Comparison of ENCODE assay signal across 1 cellular context in the genomic region with DNA sequence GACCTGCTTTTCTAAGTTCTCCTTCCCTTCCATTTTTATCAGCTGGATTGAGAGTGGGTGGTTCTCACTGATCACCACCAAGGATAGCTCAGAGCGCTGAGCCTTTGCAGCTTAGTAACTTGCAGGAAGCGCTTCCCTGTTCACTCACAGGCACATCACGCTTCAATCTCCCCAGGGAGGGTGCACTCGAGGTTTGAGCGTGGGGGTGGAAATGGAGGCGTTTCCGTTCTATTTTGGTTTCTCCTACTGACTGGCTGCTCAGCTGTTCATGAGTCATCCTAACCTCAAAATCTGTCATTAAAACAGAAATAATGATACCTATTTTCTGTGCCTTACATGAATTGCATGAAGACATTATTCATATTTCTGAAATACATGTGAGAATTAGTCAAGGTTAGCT.
TF ChIP-seq lines count a peak whose summit lies in the region.

No MANE protein-coding gene starts in this region.

TF ChIP-seq in K562, 482 proteins besides CTCF, POLR2A, EP300 and RAD21 (continued from another document and continues in another):
- TF ChIP-seq, protein P1, sequence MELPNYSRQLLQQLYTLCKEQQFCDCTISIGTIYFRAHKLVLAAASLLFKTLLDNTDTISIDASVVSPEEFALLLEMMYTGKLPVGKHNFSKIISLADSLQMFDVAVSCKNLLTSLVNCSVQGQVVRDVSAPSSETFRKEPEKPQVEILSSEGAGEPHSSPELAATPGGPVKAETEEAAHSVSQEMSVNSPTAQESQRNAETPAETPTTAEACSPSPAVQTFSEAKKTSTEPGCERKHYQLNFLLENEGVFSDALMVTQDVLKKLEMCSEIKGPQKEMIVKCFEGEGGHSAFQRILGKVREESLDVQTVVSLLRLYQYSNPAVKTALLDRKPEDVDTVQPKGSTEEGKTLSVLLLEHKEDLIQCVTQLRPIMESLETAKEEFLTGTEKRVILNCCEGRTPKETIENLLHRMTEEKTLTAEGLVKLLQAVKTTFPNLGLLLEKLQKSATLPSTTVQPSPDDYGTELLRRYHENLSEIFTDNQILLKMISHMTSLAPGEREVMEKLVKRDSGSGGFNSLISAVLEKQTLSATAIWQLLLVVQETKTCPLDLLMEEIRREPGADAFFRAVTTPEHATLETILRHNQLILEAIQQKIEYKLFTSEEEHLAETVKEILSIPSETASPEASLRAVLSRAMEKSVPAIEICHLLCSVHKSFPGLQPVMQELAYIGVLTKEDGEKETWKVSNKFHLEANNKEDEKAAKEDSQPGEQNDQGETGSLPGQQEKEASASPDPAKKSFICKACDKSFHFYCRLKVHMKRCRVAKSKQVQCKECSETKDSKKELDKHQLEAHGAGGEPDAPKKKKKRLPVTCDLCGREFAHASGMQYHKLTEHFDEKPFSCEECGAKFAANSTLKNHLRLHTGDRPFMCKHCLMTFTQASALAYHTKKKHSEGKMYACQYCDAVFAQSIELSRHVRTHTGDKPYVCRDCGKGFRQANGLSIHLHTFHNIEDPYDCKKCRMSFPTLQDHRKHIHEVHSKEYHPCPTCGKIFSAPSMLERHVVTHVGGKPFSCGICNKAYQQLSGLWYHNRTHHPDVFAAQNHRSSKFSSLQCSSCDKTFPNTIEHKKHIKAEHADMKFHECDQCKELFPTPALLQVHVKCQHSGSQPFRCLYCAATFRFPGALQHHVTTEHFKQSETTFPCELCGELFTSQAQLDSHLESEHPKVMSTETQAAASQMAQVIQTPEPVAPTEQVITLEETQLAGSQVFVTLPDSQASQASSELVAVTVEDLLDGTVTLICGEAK (IDR thresholded peaks at IDR 0.05) = no peak
- TF ChIP-seq, protein P1 (CRISPR knock-in tag; IDR thresholded peaks at IDR 0.05) = no peak
- TF ChIP-seq PHB2 (IDR thresholded peaks at IDR 0.05; ENCODE audit: low read depth) (no peak), PCBP2 (IDR thresholded peaks at IDR 0.05; ENCODE audit: low read depth, low read length, poor library complexity, severe bottlenecking) (no peak), ZEB2 (IDR thresholded peaks at IDR 0.05) (no peak), JUN (IDR thresholded peaks at IDR 0.05; ENCODE audit: borderline replicate concordance, low read depth, low read length) (0 out of 2 replicates have a peak, but pooled peaks have one; percentile 9), JUN (CRISPR knock-in tag; IDR thresholded peaks at IDR 0.05; ENCODE audit: borderline replicate concordance) (no peak), ZNF282 (CRISPR knock-in tag; IDR thresholded peaks at IDR 0.05) (no peak), MEF2A (IDR thresholded peaks at IDR 0.05; ENCODE audit: control insufficient read depth, low read depth, low read length) (0 out of 2 replicates have a peak, but pooled peaks have one; percentile 21), KDM2B (CRISPR knock-in tag; IDR thresholded peaks at IDR 0.05) (no peak), EP400 (IDR thresholded peaks at IDR 0.05) (no peak), EGR1 (conservative IDR thresholded peaks at IDR 0.05) (peak; percentile 54), MYC (IDR thresholded peaks at IDR 0.05; ENCODE audit: low read depth, low read length) (no peak), MYC (CRISPR knock-in tag; IDR thresholded peaks at IDR 0.05; ENCODE audit: borderline replicate concordance, low read depth) (no peak), ZZZ3 (IDR thresholded peaks at IDR 0.05) (no peak), MYNN (IDR thresholded peaks at IDR 0.05) (no peak), MYNN (CRISPR knock-in tag; IDR thresholded peaks at IDR 0.05) (no peak), KLF6 (CRISPR knock-in tag; IDR thresholded peaks at IDR 0.05; ENCODE audit: borderline replicate concordance) (no peak), ZSCAN32 (CRISPR knock-in tag; IDR thresholded peaks at IDR 0.05) (no peak), KLF13 (tag; IDR thresholded peaks at IDR 0.05; ENCODE audit: borderline replicate concordance, low read depth) (no peak), HDAC6 (IDR thresholded peaks at IDR 0.05; ENCODE audit: low read depth, low read length) (no peak), ARID2 (IDR thresholded peaks at IDR 0.05) (no peak), PURB (CRISPR knock-in tag; IDR thresholded peaks at IDR 0.05; ENCODE audit: low read depth) (no peak), ZNF217 (CRISPR knock-in tag; IDR thresholded peaks at IDR 0.05) (no peak), SMARCA4 (IDR thresholded peaks at IDR 0.05) (no peak), TRIM28 (IDR thresholded peaks at IDR 0.05) (no peak), ZNF146 (CRISPR knock-in tag; IDR thresholded peaks at IDR 0.05; ENCODE audit: unreplicated experiment) (no peak), ZNF766 (CRISPR knock-in tag; conservative IDR thresholded peaks at IDR 0.05) (no peak), XRCC5 (IDR thresholded peaks at IDR 0.05; ENCODE audit: low read depth, low read length) (no peak), MCM7 (IDR thresholded peaks at IDR 0.05) (no peak), FOXK1 (CRISPR knock-in tag; IDR thresholded peaks at IDR 0.05; ENCODE audit: borderline replicate concordance) (no peak), SLC30A9 (CRISPR knock-in tag; IDR thresholded peaks at IDR 0.05) (no peak), POLR3A (IDR thresholded peaks at IDR 0.05; ENCODE audit: borderline replicate concordance, extremely low read depth, insufficient read depth, insufficient read length) (no peak), CHD4 (IDR thresholded peaks at IDR 0.05; ENCODE audit: insufficient read depth, insufficient replicate concordance, low read depth, low read length, poor library complexity, severe bottlenecking) (no peak)
- TF ChIP-seq, protein P2, sequence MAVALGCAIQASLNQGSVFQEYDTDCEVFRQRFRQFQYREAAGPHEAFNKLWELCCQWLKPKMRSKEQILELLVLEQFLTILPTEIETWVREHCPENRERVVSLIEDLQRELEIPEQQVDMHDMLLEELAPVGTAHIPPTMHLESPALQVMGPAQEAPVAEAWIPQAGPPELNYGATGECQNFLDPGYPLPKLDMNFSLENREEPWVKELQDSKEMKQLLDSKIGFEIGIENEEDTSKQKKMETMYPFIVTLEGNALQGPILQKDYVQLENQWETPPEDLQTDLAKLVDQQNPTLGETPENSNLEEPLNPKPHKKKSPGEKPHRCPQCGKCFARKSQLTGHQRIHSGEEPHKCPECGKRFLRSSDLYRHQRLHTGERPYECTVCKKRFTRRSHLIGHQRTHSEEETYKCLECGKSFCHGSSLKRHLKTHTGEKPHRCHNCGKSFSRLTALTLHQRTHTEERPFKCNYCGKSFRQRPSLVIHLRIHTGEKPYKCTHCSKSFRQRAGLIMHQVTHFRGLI (CRISPR knock-in tag; IDR thresholded peaks at IDR 0.05) = no peak
- TF ChIP-seq, protein P3, sequence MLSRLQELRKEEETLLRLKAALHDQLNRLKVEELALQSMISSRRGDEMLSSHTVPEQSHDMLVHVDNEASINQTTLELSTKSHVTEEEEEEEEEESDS (CRISPR knock-in tag; IDR thresholded peaks at IDR 0.05) = no peak
- TF ChIP-seq, protein P4, sequence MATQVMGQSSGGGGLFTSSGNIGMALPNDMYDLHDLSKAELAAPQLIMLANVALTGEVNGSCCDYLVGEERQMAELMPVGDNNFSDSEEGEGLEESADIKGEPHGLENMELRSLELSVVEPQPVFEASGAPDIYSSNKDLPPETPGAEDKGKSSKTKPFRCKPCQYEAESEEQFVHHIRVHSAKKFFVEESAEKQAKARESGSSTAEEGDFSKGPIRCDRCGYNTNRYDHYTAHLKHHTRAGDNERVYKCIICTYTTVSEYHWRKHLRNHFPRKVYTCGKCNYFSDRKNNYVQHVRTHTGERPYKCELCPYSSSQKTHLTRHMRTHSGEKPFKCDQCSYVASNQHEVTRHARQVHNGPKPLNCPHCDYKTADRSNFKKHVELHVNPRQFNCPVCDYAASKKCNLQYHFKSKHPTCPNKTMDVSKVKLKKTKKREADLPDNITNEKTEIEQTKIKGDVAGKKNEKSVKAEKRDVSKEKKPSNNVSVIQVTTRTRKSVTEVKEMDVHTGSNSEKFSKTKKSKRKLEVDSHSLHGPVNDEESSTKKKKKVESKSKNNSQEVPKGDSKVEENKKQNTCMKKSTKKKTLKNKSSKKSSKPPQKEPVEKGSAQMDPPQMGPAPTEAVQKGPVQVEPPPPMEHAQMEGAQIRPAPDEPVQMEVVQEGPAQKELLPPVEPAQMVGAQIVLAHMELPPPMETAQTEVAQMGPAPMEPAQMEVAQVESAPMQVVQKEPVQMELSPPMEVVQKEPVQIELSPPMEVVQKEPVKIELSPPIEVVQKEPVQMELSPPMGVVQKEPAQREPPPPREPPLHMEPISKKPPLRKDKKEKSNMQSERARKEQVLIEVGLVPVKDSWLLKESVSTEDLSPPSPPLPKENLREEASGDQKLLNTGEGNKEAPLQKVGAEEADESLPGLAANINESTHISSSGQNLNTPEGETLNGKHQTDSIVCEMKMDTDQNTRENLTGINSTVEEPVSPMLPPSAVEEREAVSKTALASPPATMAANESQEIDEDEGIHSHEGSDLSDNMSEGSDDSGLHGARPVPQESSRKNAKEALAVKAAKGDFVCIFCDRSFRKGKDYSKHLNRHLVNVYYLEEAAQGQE (CRISPR knock-in tag; IDR thresholded peaks at IDR 0.05; ENCODE audit: low read depth) = no peak
- TF ChIP-seq, protein P5, sequence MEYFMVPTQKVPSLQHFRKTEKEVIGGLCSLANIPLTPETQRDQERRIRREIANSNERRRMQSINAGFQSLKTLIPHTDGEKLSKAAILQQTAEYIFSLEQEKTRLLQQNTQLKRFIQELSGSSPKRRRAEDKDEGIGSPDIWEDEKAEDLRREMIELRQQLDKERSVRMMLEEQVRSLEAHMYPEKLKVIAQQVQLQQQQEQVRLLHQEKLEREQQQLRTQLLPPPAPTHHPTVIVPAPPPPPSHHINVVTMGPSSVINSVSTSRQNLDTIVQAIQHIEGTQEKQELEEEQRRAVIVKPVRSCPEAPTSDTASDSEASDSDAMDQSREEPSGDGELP (CRISPR knock-in tag; IDR thresholded peaks at IDR 0.05; ENCODE audit: borderline replicate concordance) = peak; percentile 74
- TF ChIP-seq, protein P6, sequence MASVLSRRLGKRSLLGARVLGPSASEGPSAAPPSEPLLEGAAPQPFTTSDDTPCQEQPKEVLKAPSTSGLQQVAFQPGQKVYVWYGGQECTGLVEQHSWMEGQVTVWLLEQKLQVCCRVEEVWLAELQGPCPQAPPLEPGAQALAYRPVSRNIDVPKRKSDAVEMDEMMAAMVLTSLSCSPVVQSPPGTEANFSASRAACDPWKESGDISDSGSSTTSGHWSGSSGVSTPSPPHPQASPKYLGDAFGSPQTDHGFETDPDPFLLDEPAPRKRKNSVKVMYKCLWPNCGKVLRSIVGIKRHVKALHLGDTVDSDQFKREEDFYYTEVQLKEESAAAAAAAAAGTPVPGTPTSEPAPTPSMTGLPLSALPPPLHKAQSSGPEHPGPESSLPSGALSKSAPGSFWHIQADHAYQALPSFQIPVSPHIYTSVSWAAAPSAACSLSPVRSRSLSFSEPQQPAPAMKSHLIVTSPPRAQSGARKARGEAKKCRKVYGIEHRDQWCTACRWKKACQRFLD (CRISPR knock-in tag; IDR thresholded peaks at IDR 0.05) = no peak
- TF ChIP-seq, protein P7, sequence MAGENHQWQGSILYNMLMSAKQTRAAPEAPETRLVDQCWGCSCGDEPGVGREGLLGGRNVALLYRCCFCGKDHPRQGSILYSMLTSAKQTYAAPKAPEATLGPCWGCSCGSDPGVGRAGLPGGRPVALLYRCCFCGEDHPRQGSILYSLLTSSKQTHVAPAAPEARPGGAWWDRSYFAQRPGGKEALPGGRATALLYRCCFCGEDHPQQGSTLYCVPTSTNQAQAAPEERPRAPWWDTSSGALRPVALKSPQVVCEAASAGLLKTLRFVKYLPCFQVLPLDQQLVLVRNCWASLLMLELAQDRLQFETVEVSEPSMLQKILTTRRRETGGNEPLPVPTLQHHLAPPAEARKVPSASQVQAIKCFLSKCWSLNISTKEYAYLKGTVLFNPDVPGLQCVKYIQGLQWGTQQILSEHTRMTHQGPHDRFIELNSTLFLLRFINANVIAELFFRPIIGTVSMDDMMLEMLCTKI (IDR thresholded peaks at IDR 0.05; ENCODE audit: partially characterized antibody) = no peak
